Comparison of ENCODE assay signal across 11 cellular contexts in the genomic region with DNA sequence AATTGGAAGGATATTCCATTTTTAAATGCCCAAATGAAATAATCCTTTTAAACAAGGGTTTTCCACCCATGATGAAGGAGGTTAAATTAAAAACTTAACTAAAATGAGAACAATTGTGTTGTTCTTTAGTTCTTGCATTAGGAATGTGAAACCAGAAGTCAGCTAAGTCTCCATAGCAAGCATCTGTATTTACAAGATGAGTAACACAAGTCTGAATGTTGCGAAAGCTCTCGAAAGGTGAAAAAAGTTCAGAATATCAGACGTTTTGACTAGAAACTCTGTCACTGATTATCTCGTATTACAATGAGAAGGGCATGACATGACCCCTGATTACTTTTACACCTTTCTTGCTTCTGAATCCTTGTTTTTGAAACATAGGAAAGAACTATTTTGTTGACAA.
DNase-seq lines count a peak whose midpoint lies in the region; TF ChIP-seq lines count a peak whose summit lies in the region.
"Had no signal": no experiment of that assay in that cellular context is flagged by ENCODE, and none has a peak within 500 bp of the region (broad histone marks: within the 10 kb centered on the region; RNA-seq: fewer than 3 reads in every experiment).

No MANE protein-coding gene starts in this region.

- peaks cover 0 to 16% (median 0%) of the 10 kb centered on the region in 3 donors for H3K4me1 ChIP-seq in skeletal muscle tissue (ENCODE audit: control insufficient read depth in 3 of 3, insufficient read depth in 3 of 3, low read length in 3 of 3)

- H3K27ac Mint-ChIP-seq in HFFc6 = peak overlapping the region; percentile 83

- H3K9me3 Mint-ChIP-seq in HFFc6 = peaks cover 21% of the 10 kb centered on the region

- peaks cover 49% of the 10 kb centered on the region for H3K36me3 Mint-ChIP-seq in HFFc6 (ENCODE audit: low read depth)

- H3K4me3 ChIP-seq in foreskin fibroblast (ENCODE audit: low read depth in 1 of 2, low read length in 2 of 2) (no peak overlapping the region), skeletal muscle tissue (ENCODE audit: low read length in 3 of 3) (no peak overlapping the region)

- TF ChIP-seq CTCF in HFFc6 (IDR thresholded peaks at IDR 0.05) = no peak
- no peak for TF ChIP-seq CTCF in foreskin fibroblast (IDR thresholded peaks at IDR 0.05; ENCODE audit: low read depth, low read length)

- H3K9me3 ChIP-seq in skeletal muscle tissue (ENCODE audit: control insufficient read depth in 3 of 3, low read length in 3 of 3) = no peaks in the 10 kb centered on the region

- no peak overlapping the region for H3K9ac ChIP-seq in skeletal muscle tissue (ENCODE audit: low read depth in 1 of 3, low read length in 3 of 3)

- H3K4me1 Mint-ChIP-seq in HFFc6 (ENCODE audit: low read depth) = peaks cover 85% of the 10 kb centered on the region

- peak overlapping the region; percentile 19 for H3K27ac ChIP-seq in skeletal muscle tissue (ENCODE audit: low read depth, low read length)

- H3K4me3 Mint-ChIP-seq in HFFc6 = peak overlapping the region; percentile 76

- H3K27me3 ChIP-seq in skeletal muscle tissue (ENCODE audit: control insufficient read depth in 3 of 3, insufficient read depth in 3 of 3, low read length in 3 of 3) = no peaks in the 10 kb centered on the region

- no peaks in the 10 kb centered on the region for H3K36me3 ChIP-seq in skeletal muscle tissue (ENCODE audit: control insufficient read depth in 3 of 3, insufficient read depth in 3 of 3, low read length in 3 of 3)

- DNase-seq in HFFc6 (peak; percentile 89), SW 1271 (lab: John Stamatoyannopoulos, UW) (peak; percentile 11 to 84), foreskin fibroblast (peak; percentile 79 to 90), mesenteric fat pad (ENCODE audit: low spot score) (no peak), DMS 273 (lab: John Stamatoyannopoulos, UW; ENCODE audit: unreplicated experiment) (no peak), NCI-H446 (lab: John Stamatoyannopoulos, UW) (no peak)
- DNase-seq: activated CD4-positive, CD25-positive, alpha-beta regulatory T cell treated with anti-CD3 and anti-CD28 coated beads, Interleukin-2, amount 50 U/mL, for 72 hours; activated gamma-delta T cell; effector CD4-positive, alpha-beta T cell; NCI-H146 had no signal

- no peaks in the 10 kb centered on the region; the same call in 1 of the 2 replicates for H3K27me3 Mint-ChIP-seq in HFFc6 (ENCODE audit: insufficient read depth)

Comparison
In these comparisons a context has a peak if more than half of its experiments do, and no peak if none do; other contexts are left out.
1. DNase-seq: peak in HFFc6 (single experiment), SW 1271 (2 of 2) and foreskin fibroblast (2 of 2); none in mesenteric fat pad (single experiment), DMS 273 (single experiment) and NCI-H446 (0 of 2).